29 cellular contexts compared by ENCODE assay signal in genomic region chr12:63876980-63877379, GRCh38. TPM values are rescaled to one million over a fixed set of nuclear protein-coding genes. Genes with fewer than 3 reads are reported as not detected.
"Had no signal": no experiment of that assay in that cellular context is flagged by ENCODE, and none has a peak within 500 bp of the region (broad histone marks: within the 10 kb centered on the region; RNA-seq: fewer than 3 reads in every experiment).

No MANE protein-coding gene starts in this region.

- H3K9me3 Mint-ChIP-seq: activated CD4-positive, alpha-beta T cell treated with anti-CD3 and anti-CD28 coated beads, Interleukin-2, amount 10 ng/mL, durations not matched to agents 7 days and 5 days; activated CD8-positive, alpha-beta T cell treated with anti-CD3 and anti-CD28 coated beads for 36 hours; activated naive CD8-positive, alpha-beta T cell treated with anti-CD3 and anti-CD28 coated beads, Interleukin-2, amount 50 U/mL, for 24 hours; activated T-helper 1 cell treated with anti-CD3 and anti-CD28 coated beads, Interleukin-12 subunit alpha, Interleukin-12 subunit beta, Interleukin-2, Interleukin-4 antibody, amounts not matched to agents 30 ng/mL and 10 ng/mL and 1 ng/mL, durations not matched to agents 14 hours and 24 hours and 36 hours; brain; effector memory CD8-positive, alpha-beta T cell; stimulated activated memory B cell treated with anti-CD40 and anti-IgM and Interleukin-4, amounts not matched to agents 10 μg/mL and 1 μg/mL and 100 μg/mL, for 72 hours had no signal

- H3K36me3 ChIP-seq: lower lobe of right lung, transverse colon, uterus, WERI-Rb-1 had no signal

- H3K4me3 Mint-ChIP-seq: activated CD4-positive, alpha-beta T cell treated with anti-CD3 and anti-CD28 coated beads, Interleukin-2, amount 10 ng/mL, durations not matched to agents 7 days and 5 days; activated CD8-positive, alpha-beta memory T cell treated with anti-CD3 and anti-CD28 coated beads, Interleukin-2, amount 10 ng/mL, durations not matched to agents 7 days and 5 days; activated CD8-positive, alpha-beta T cell treated with anti-CD3 and anti-CD28 coated beads for 36 hours; activated naive CD8-positive, alpha-beta T cell treated with anti-CD3 and anti-CD28 coated beads, Interleukin-2, amount 50 U/mL, for 24 hours; activated T-helper 1 cell treated with anti-CD3 and anti-CD28 coated beads, Interleukin-12 subunit alpha, Interleukin-12 subunit beta, Interleukin-2, Interleukin-4 antibody, amounts not matched to agents 30 ng/mL and 10 ng/mL and 1 ng/mL, durations not matched to agents 14 hours and 24 hours and 36 hours; brain; effector memory CD8-positive, alpha-beta T cell; naive B cell; stimulated activated memory B cell treated with anti-CD40 and anti-IgM and Interleukin-4, amounts not matched to agents 10 μg/mL and 1 μg/mL and 100 μg/mL, for 72 hours had no signal

- H3K4me1 Mint-ChIP-seq: activated CD4-positive, alpha-beta T cell treated with anti-CD3 and anti-CD28 coated beads, Interleukin-2, amount 10 ng/mL, durations not matched to agents 7 days and 5 days; activated CD8-positive, alpha-beta memory T cell treated with anti-CD3 and anti-CD28 coated beads, Interleukin-2, amount 10 ng/mL, durations not matched to agents 7 days and 5 days; activated naive CD8-positive, alpha-beta T cell treated with anti-CD3 and anti-CD28 coated beads, Interleukin-2, amount 50 U/mL, for 24 hours; naive B cell; stimulated activated memory B cell treated with anti-CD40 and anti-IgM and Interleukin-4, amounts not matched to agents 10 μg/mL and 1 μg/mL and 100 μg/mL, for 72 hours had no signal

- H3K27me3 ChIP-seq: transverse colon, uterus had no signal

- H3K4me1 ChIP-seq: lower lobe of right lung, psoas muscle, uterus had no signal

- H3K27me3 Mint-ChIP-seq: activated CD4-positive, alpha-beta T cell treated with anti-CD3 and anti-CD28 coated beads, Interleukin-2, amount 10 ng/mL, durations not matched to agents 7 days and 5 days; brain had no signal

- H3K4me3 ChIP-seq: lower lobe of right lung, psoas muscle, skin epidermis, transverse colon, uterus had no signal

- FAIRE-seq: endothelial cell of umbilical vein, kidney, TTC549 had no signal

- DNase-seq: activated CD4-positive, alpha-beta T cell treated with anti-CD3 and anti-CD28 coated beads, Interleukin-2, amount 10 ng/mL, durations not matched to agents 7 days and 5 days; activated CD4-positive, CD25-positive, alpha-beta regulatory T cell treated with anti-CD3 and anti-CD28 coated beads, Interleukin-2, amount 50 U/mL, for 72 hours; activated CD8-positive, alpha-beta memory T cell treated with anti-CD3 and anti-CD28 coated beads, Interleukin-2, amount 10 ng/mL, durations not matched to agents 7 days and 5 days; activated CD8-positive, alpha-beta T cell treated with anti-CD3 and anti-CD28 coated beads for 36 hours; activated gamma-delta T cell; activated naive CD4-positive, alpha-beta T cell treated with anti-CD3 and anti-CD28 coated beads, Interleukin-2, amount 50 U/mL, for 16 hours; activated naive CD8-positive, alpha-beta T cell treated with anti-CD3 and anti-CD28 coated beads, Interleukin-2, amount 50 U/mL, for 24 hours; activated T-cell treated with anti-CD3 and anti-CD28 coated beads for 4 hours; aorta; caudate nucleus; dermis blood vessel endothelial cell; effector memory CD8-positive, alpha-beta T cell; foreskin fibroblast; kidney; lower lobe of right lung; naive B cell; psoas muscle; right cardiac atrium; stimulated activated CD4-positive, alpha-beta T cell treated with anti-CD3 and anti-CD28 coated beads, Interleukin-2, amount 100 ng/mL, for 24 hours; transverse colon; uterus; WERI-Rb-1 had no signal

- H3K27ac Mint-ChIP-seq: activated CD4-positive, alpha-beta T cell treated with anti-CD3 and anti-CD28 coated beads, Interleukin-2, amount 10 ng/mL, durations not matched to agents 7 days and 5 days; activated CD8-positive, alpha-beta memory T cell treated with anti-CD3 and anti-CD28 coated beads, Interleukin-2, amount 10 ng/mL, durations not matched to agents 7 days and 5 days; activated CD8-positive, alpha-beta T cell treated with anti-CD3 and anti-CD28 coated beads for 36 hours; activated naive CD8-positive, alpha-beta T cell treated with anti-CD3 and anti-CD28 coated beads, Interleukin-2, amount 50 U/mL, for 24 hours; activated T-helper 1 cell treated with anti-CD3 and anti-CD28 coated beads, Interleukin-12 subunit alpha, Interleukin-12 subunit beta, Interleukin-2, Interleukin-4 antibody, amounts not matched to agents 30 ng/mL and 10 ng/mL and 1 ng/mL, durations not matched to agents 14 hours and 24 hours and 36 hours; effector memory CD8-positive, alpha-beta T cell; naive B cell; stimulated activated memory B cell treated with anti-CD40 and anti-IgM and Interleukin-4, amounts not matched to agents 10 μg/mL and 1 μg/mL and 100 μg/mL, for 72 hours had no signal

- H3K9me3 ChIP-seq: lower lobe of right lung, psoas muscle, transverse colon, uterus had no signal

- ATAC-seq: activated CD8-positive, alpha-beta memory T cell treated with anti-CD3 and anti-CD28 coated beads, Interleukin-2, amount 10 ng/mL, durations not matched to agents 7 days and 5 days; activated CD8-positive, alpha-beta T cell treated with anti-CD3 and anti-CD28 coated beads for 36 hours; activated naive CD8-positive, alpha-beta T cell treated with anti-CD3 and anti-CD28 coated beads, Interleukin-2, amount 50 U/mL, for 24 hours; effector memory CD8-positive, alpha-beta T cell; esophagus mucosa; lower lobe of right lung; psoas muscle; right cardiac atrium; stimulated activated memory B cell treated with anti-CD40 and anti-IgM and Interleukin-4, amounts not matched to agents 10 μg/mL and 1 μg/mL and 100 μg/mL, for 72 hours had no signal

- H3K36me3 Mint-ChIP-seq: activated CD8-positive, alpha-beta memory T cell treated with anti-CD3 and anti-CD28 coated beads, Interleukin-2, amount 10 ng/mL, durations not matched to agents 7 days and 5 days; naive B cell; stimulated activated memory B cell treated with anti-CD40 and anti-IgM and Interleukin-4, amounts not matched to agents 10 μg/mL and 1 μg/mL and 100 μg/mL, for 72 hours had no signal

- H3K27ac ChIP-seq: lower lobe of right lung, psoas muscle, skin epidermis, transverse colon, uterus, WERI-Rb-1 had no signal

RNA-seq across cellular contexts. Expression of gene SRGAP1, which starts 32.5 kb away (rescaled TPM):
- total RNA-seq: activated CD4-positive, alpha-beta T cell treated with anti-CD3 and anti-CD28 coated beads, Interleukin-2, amount 10 ng/mL, durations not matched to agents 7 days and 5 days had no signal
